ENCODE assay signal across 14 cellular contexts in the genomic region with DNA sequence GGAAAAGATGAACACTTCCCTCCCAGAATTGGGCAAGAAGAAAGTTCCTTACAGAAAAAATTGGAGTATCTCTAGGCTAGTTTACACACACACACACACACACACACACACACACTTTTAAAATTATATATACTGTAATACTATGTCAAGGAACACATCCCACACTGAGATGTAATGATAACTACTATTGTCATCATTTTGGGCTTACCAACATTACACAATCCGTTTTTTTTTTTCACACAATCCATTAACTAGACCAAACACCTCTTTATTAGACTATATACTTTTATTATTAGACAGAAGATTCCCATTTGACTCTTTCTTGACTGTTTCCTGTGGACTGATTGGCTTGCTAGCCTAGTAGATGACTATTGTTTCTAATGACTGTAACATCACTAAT. TPM values are rescaled to one million over a fixed set of nuclear protein-coding genes. Genes with fewer than 3 reads are reported as not detected.
"Had no signal": no experiment of that assay in that cellular context is flagged by ENCODE, and none has a peak within 500 bp of the region (broad histone marks: within the 10 kb centered on the region; RNA-seq: fewer than 3 reads in every experiment).

No MANE protein-coding gene starts in this region.

- FAIRE-seq: kidney had no signal

- H3K9me3 ChIP-seq: body of pancreas, heart right ventricle, left ventricle myocardium inferior, upper lobe of left lung had no signal

- H3K9ac ChIP-seq: neural progenitor cell, parathyroid adenoma had no signal

- H3K27ac ChIP-seq: body of pancreas, foreskin keratinocyte, heart right ventricle, left ventricle myocardium inferior, neural progenitor cell, parathyroid adenoma had no signal

- DNase-seq: activated CD4-positive, alpha-beta T cell treated with anti-CD3 and anti-CD28 coated beads, Interleukin-2, amount 50 U/mL, for 4 hours; activated effector memory CD4-positive, alpha-beta T cell treated with Interleukin-2 at 50 U/mL for 16 hours; activated T-cell treated with anti-CD3 and anti-CD28 coated beads, Interleukin-2, amount 50 U/mL, for 24 hours; amniotic stem cell; body of pancreas; foreskin keratinocyte; heart right ventricle; kidney; left ventricle myocardium inferior; upper lobe of left lung had no signal

- H3K4me3 ChIP-seq: body of pancreas, heart right ventricle, left ventricle myocardium inferior, neural progenitor cell had no signal

- H3K36me3 ChIP-seq: neural progenitor cell had no signal

- H3K4me2 ChIP-seq: neural progenitor cell had no signal

- ATAC-seq: activated CD4-positive, CD25-positive, alpha-beta regulatory T cell treated with anti-CD3 and anti-CD28 coated beads, Interleukin-2, amount 50 U/mL, for 24 hours; body of pancreas; foreskin keratinocyte; heart right ventricle had no signal

- H2AFZ ChIP-seq: neural progenitor cell, parathyroid adenoma had no signal

- H3K27me3 ChIP-seq: body of pancreas, foreskin keratinocyte, heart right ventricle, upper lobe of left lung had no signal

RNA-seq across cellular contexts. Expression of a gene that starts 58.2 kb away (rescaled TPM):
- total RNA-seq: body of pancreas, foreskin keratinocyte, mesenteric fat pad had no signal
- polyA plus RNA-seq: foreskin keratinocyte had no signal
